In the genomic region with DNA sequence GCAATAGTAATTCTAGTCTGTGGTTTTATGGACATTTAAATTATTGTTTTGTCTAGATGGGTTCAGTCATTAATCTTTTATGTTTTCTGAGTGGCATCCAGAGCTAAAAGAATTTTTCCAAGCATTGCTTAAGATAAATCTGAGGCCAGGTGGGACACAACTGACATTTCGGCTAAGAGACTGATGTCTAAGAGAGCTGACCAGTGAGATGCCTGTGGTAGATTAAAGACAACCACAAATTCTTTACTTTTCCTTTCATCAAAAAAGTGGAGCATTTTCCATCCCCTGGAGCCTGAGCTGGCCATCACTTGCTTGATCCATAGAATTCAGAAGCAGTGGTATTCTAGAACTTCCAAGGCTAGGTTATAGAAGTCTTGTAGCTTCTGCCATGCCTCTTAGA, we compare ENCODE assay signal across 21 cellular contexts.
"Had no signal": no experiment of that assay in that cellular context is flagged by ENCODE, and none has a peak within 500 bp of the region (broad histone marks: within the 10 kb centered on the region; RNA-seq: fewer than 3 reads in every experiment).

No MANE protein-coding gene starts in this region.

- H3K36me3 Mint-ChIP-seq: naive thymus-derived CD8-positive, alpha-beta T cell; neural progenitor cell had no signal

- H3K27ac Mint-ChIP-seq: dendritic cell treated with granulocyte-macrophage colony-stimulating factor and Interleukin-4, amounts not matched to agents 40 ng/mL and 50 ng/mL, for 4 days; naive thymus-derived CD8-positive, alpha-beta T cell; neural progenitor cell; type B pancreatic cell had no signal

- H3K9me3 Mint-ChIP-seq: dendritic cell treated with granulocyte-macrophage colony-stimulating factor and Interleukin-4, amounts not matched to agents 40 ng/mL and 50 ng/mL, for 4 days; naive thymus-derived CD8-positive, alpha-beta T cell; neural progenitor cell; type B pancreatic cell had no signal

- H3K4me3 Mint-ChIP-seq: dendritic cell treated with granulocyte-macrophage colony-stimulating factor and Interleukin-4, amounts not matched to agents 40 ng/mL and 50 ng/mL, for 4 days; naive thymus-derived CD8-positive, alpha-beta T cell; neural progenitor cell; type B pancreatic cell had no signal

- H3K4me1 ChIP-seq: neural progenitor cell, uterus had no signal

- H3K27me3 ChIP-seq: esophagus squamous epithelium, gastroesophageal sphincter, hepatocyte, neural progenitor cell, ovary, uterus had no signal

- H3K4me3 ChIP-seq: esophagus squamous epithelium, gastroesophageal sphincter, hepatocyte, left ventricle myocardium inferior, lung, neural progenitor cell, ovary, smooth muscle cell, uterus had no signal

- ATAC-seq: gastroesophageal sphincter; left cardiac atrium; naive thymus-derived CD8-positive, alpha-beta T cell; right cardiac atrium had no signal

- H3K4me1 Mint-ChIP-seq: naive thymus-derived CD8-positive, alpha-beta T cell had no signal

- H3K36me3 ChIP-seq: esophagus squamous epithelium, gastroesophageal sphincter, left ventricle myocardium inferior, neural progenitor cell, ovary, uterus had no signal

- DNase-seq: esophagus squamous epithelium; foreskin fibroblast; kidney; left cardiac atrium; left ventricle myocardium inferior; mesenchymal stem cell; midbrain; naive thymus-derived CD8-positive, alpha-beta T cell; nucleus accumbens; ovary; right cardiac atrium; stimulated activated CD4-positive, alpha-beta T cell treated with anti-CD3 and anti-CD28 coated beads, Interleukin-2, amount 100 ng/mL, for 48 hours; stimulated activated naive CD4-positive, alpha-beta T cell treated with Interleukin-2 at 50 U/mL for 16 hours; uterus had no signal

- H3K9me3 ChIP-seq: esophagus squamous epithelium, gastroesophageal sphincter, left ventricle myocardium inferior, ovary, uterus had no signal

- H3K27ac ChIP-seq: esophagus squamous epithelium, gastroesophageal sphincter, hepatocyte, left ventricle myocardium inferior, neural progenitor cell, ovary had no signal
